8 cellular contexts compared by ENCODE assay signal in the genomic region with DNA sequence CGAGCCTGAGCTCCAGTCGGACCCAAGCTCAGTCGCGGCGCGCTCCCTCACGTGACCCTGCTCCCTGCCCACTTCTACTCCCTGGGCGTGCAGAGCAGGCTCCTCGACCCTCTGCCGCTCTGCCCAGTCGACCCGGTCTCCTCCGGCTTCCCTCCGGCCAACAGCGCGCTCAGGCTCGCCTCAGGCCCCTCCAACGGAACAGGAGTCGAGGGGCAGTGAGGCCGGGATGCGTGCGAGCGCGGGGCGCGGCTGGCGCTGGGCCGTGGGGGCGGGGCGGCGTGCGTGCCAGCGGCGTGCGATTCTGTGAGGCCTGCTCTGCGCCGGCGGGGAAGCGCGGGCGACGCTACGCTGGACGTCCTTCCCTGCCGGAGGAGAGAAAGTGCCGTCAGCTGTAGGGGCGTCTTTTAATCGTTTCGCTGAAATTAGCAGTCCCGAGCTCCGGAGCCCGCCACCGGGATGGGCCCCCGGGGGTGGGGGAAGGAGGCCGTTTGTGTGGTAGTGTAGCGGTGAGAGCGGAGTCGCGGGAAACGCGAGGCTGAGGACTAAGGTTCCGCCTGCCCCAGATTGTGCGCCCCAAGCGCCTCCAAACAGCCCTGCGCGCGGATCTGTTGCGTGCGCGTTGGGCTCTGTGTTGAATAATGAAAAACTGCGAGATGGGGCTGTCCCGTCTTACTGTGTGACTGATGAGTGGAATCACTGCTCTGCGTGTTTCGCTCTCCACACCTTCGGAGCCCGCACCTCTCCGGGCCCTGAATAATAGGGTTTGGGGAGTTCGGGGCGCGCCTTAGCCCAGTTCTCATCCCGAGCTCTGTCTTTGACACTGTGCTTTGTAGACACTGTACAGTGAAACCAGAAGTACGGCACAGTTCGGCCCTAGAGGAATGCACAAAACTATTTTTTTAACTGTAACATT. TPM values are rescaled to one million over a fixed set of nuclear protein-coding genes. Genes with fewer than 3 reads are reported as not detected.
DNase-seq lines count a peak whose midpoint lies in the region; ATAC-seq lines count a peak whose summit lies in the region.

Gene ACBD6, minus strand, starts transcription at position 217 of the 913 bp plus-strand sequence. CDS start 311 bp downstream, outside the sequence.

- POLR2A ChIA-PET in naive thymus-derived CD4-positive, alpha-beta T cell (lab: Charles Lee), result interaction anchor here (0.5 to 2.8 kb wide), 19 partner anchors 9 to 896 kb away, joined by 3 to 14 read pairs (median 3); partner anchors contain the start of genes CEP350, QSOX1, STX6 and TOR1AIP1

- peaks cover 10 to 18% of the 10 kb centered on the region in 2 donors for H3K4me1 ChIP-seq in naive thymus-derived CD4-positive, alpha-beta T cell (ENCODE audit: control insufficient read depth in 2 of 2, insufficient read depth in 2 of 2, low read length in 2 of 2)

- H3K27me3 ChIP-seq in naive thymus-derived CD4-positive, alpha-beta T cell (ENCODE audit: control insufficient read depth in 2 of 2, insufficient read depth in 2 of 2, low read length in 2 of 2), result no peaks in the 10 kb centered on the region

- H3K27ac Mint-ChIP-seq in naive thymus-derived CD4-positive, alpha-beta T cell, result peak within 1 kb of the TSS; percentile 91 to 99 (median 98)
- H3K27ac Mint-ChIP-seq in stimulated activated naive B cell treated with anti-CD40 and anti-IgM and Interleukin-4, amounts not matched to agents 10 μg/mL and 1 μg/mL and 100 μg/mL, for 72 hours, result peak within 1 kb of the TSS; percentile 99

- peaks cover 0 to 4% (median 0%) of the 10 kb centered on the region in 3 experiments for H3K36me3 ChIP-seq in naive thymus-derived CD4-positive, alpha-beta T cell (ENCODE audit: control insufficient read depth in 2 of 3, insufficient read depth in 3 of 3, low read length in 3 of 3)

- peak; percentile 89 for DNase-seq in Daoy (ENCODE audit: low read depth)
- peak; percentile 93 for DNase-seq in KBM-7
- peak; percentile 90 for DNase-seq in RKO (ENCODE audit: low spot score)
- peak; percentile 72 for DNase-seq in activated T-helper 1 cell treated with Interleukin-2 at 50 U/mL for 16 hours (ENCODE audit: low read depth)
- peak; percentile 90 for DNase-seq in fibroblast of gingiva (ENCODE audit: low read depth)
- DNase-seq in naive thymus-derived CD4-positive, alpha-beta T cell, result peak; percentile 80 to 92 (median 89)
- peak; percentile 89 for DNase-seq in stimulated activated naive B cell treated with anti-CD40 and anti-IgM and Interleukin-4, amounts not matched to agents 10 μg/mL and 1 μg/mL and 100 μg/mL, for 72 hours

- peaks cover 17 to 55% (median 38%) of the 10 kb centered on the region in 7 donors for H3K4me1 Mint-ChIP-seq in naive thymus-derived CD4-positive, alpha-beta T cell
- peaks cover 13 to 27% of the 10 kb centered on the region in 2 donors for H3K4me1 Mint-ChIP-seq in stimulated activated naive B cell treated with anti-CD40 and anti-IgM and Interleukin-4, amounts not matched to agents 10 μg/mL and 1 μg/mL and 100 μg/mL, for 72 hours

- CTCF ChIA-PET in naive thymus-derived CD4-positive, alpha-beta T cell (lab: Charles Lee), result interaction anchor here (0.7 to 2.3 kb wide), 6 partner anchors 12 to 517 kb away, joined by 3 to 20 read pairs (median 4); no protein-coding TSS in a partner anchor

- no peaks in the 10 kb centered on the region for H3K9me3 Mint-ChIP-seq in naive thymus-derived CD4-positive, alpha-beta T cell
- H3K9me3 Mint-ChIP-seq in stimulated activated naive B cell treated with anti-CD40 and anti-IgM and Interleukin-4, amounts not matched to agents 10 μg/mL and 1 μg/mL and 100 μg/mL, for 72 hours, result no peaks in the 10 kb centered on the region

- in situ Hi-C loops in KBM-7 (cut with MboI; ENCODE audit: low pct_unique_long_range_greater_than_20kb, low sequenced_read_pairs), result loop anchor here (25.0 kb wide), 1 partner anchor 660 kb away; no protein-coding TSS in a partner anchor

- no peaks in the 10 kb centered on the region for H3K9me3 ChIP-seq in naive thymus-derived CD4-positive, alpha-beta T cell (ENCODE audit: control insufficient read depth in 2 of 3, low read length in 3 of 3)

- peaks cover 0 to 4% (median 0%) of the 10 kb centered on the region in 5 donors for H3K36me3 Mint-ChIP-seq in naive thymus-derived CD4-positive, alpha-beta T cell
- H3K36me3 Mint-ChIP-seq in stimulated activated naive B cell treated with anti-CD40 and anti-IgM and Interleukin-4, amounts not matched to agents 10 μg/mL and 1 μg/mL and 100 μg/mL, for 72 hours, result peaks cover 3 to 8% of the 10 kb centered on the region in 2 donors

- H3K4me3 Mint-ChIP-seq in naive thymus-derived CD4-positive, alpha-beta T cell, result peak within 1 kb of the TSS; percentile 89 to 100 (median 97)
- H3K4me3 Mint-ChIP-seq in stimulated activated naive B cell treated with anti-CD40 and anti-IgM and Interleukin-4, amounts not matched to agents 10 μg/mL and 1 μg/mL and 100 μg/mL, for 72 hours, result peak within 1 kb of the TSS; percentile 97 to 98

- intact Hi-C loops in naive thymus-derived CD4-positive, alpha-beta T cell (cut with micrococcal nuclease), result loop anchor here (1.0 to 10.0 kb wide), 17 partner anchors 20 to 1778 kb away; partner anchors contain the start of genes AXDND1 (in 2 of the 2), STX6 (in 2 of the 2), TOR1AIP1 (in 2 of the 2) and CEP350 (in 1 of the 2)

- peak within 1 kb of the TSS; percentile 85 for H3K4me3 ChIP-seq in naive thymus-derived CD4-positive, alpha-beta T cell (ENCODE audit: low read length)

- peak; percentile 87 for ATAC-seq in GM21723 (IDR thresholded peaks at IDR 0.05; ENCODE audit: unreplicated experiment)
- ATAC-seq in naive thymus-derived CD4-positive, alpha-beta T cell, result peak; percentile 95
- ATAC-seq in stimulated activated naive B cell treated with anti-CD40 and anti-IgM and Interleukin-4, amounts not matched to agents 10 μg/mL and 1 μg/mL and 100 μg/mL, for 72 hours (replicated peaks), result peak; percentile 90

- peaks cover 0 to 5% (median 0%) of the 10 kb centered on the region in 5 donors for H3K27me3 Mint-ChIP-seq in naive thymus-derived CD4-positive, alpha-beta T cell
- no peaks in the 10 kb centered on the region for H3K27me3 Mint-ChIP-seq in stimulated activated naive B cell treated with anti-CD40 and anti-IgM and Interleukin-4, amounts not matched to agents 10 μg/mL and 1 μg/mL and 100 μg/mL, for 72 hours

- peak within 1 kb of the TSS; percentile 79 for H3K27ac ChIP-seq in naive thymus-derived CD4-positive, alpha-beta T cell (ENCODE audit: low read depth, low read length)

RNA-seq across cellular contexts. Expression of gene ACBD6, which starts in this region (rescaled TPM):
- total RNA-seq in Daoy (2014; rRNA removed; shearing (Covaris generic)), result 58.7 and 71.8 TPM in 2 replicates
- 10 to 100 TPM; 44.2 to 75.7 (median 47.3) TPM for total RNA-seq in naive thymus-derived CD4-positive, alpha-beta T cell
- 10 to 100 TPM; 46.2 to 47.6 TPM for polyA plus RNA-seq in naive thymus-derived CD4-positive, alpha-beta T cell

Comparison
In these comparisons a context has a peak if more than half of its experiments do, and no peak if none do; other contexts are left out.
1. Peak in every context shown above with its lines: DNase-seq, ATAC-seq, H3K4me3 ChIP-seq and H3K27ac ChIP-seq.